Comparison of ENCODE assay signal across 1 cellular context in the genomic region with DNA sequence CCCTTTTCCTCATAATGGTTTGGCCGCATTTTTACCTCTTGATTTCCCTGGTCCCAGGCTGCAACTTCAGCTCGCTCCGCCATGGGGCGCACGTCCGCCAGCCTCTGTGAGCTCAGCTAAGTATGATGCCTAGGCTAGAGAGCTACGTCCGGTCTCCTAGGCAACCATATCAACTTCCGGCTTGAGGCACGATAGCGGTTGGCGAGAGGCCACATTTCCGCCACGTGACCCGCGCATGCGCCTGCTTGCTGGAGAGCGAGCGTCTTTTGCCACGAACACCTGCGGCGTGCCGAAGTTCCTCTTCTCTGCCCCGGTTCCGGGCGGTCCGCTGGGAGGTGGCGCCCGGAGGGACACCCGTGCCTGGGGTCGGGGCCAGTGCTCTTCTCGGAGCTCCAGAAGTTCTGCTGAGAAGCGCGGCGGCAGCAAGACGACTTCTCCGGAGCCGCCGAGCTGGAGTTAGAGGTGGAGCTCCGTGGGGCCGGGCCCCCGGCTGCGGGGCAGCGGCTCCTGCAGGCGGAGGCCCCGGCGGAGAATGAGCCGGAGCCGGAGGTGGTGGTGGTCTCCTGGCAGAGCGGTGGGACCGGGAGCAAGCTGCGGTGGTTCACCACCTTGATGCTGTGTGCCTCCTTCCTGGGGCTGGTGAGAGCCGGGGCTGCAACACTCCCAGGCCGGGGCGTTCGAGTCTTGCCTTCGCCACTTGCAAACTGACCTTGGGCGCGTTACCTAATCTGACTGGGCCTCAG.
A peak's percentile ranks its signal among the peaks of the same experiment; 100 is the strongest.
TF ChIP-seq lines count a peak whose summit lies in the region.

No MANE protein-coding gene starts in this region.

TF ChIP-seq in HepG2, 621 proteins besides CTCF, POLR2A, EP300 and RAD21 (continued from another document and continues in another):
- TF ChIP-seq, protein P1, sequence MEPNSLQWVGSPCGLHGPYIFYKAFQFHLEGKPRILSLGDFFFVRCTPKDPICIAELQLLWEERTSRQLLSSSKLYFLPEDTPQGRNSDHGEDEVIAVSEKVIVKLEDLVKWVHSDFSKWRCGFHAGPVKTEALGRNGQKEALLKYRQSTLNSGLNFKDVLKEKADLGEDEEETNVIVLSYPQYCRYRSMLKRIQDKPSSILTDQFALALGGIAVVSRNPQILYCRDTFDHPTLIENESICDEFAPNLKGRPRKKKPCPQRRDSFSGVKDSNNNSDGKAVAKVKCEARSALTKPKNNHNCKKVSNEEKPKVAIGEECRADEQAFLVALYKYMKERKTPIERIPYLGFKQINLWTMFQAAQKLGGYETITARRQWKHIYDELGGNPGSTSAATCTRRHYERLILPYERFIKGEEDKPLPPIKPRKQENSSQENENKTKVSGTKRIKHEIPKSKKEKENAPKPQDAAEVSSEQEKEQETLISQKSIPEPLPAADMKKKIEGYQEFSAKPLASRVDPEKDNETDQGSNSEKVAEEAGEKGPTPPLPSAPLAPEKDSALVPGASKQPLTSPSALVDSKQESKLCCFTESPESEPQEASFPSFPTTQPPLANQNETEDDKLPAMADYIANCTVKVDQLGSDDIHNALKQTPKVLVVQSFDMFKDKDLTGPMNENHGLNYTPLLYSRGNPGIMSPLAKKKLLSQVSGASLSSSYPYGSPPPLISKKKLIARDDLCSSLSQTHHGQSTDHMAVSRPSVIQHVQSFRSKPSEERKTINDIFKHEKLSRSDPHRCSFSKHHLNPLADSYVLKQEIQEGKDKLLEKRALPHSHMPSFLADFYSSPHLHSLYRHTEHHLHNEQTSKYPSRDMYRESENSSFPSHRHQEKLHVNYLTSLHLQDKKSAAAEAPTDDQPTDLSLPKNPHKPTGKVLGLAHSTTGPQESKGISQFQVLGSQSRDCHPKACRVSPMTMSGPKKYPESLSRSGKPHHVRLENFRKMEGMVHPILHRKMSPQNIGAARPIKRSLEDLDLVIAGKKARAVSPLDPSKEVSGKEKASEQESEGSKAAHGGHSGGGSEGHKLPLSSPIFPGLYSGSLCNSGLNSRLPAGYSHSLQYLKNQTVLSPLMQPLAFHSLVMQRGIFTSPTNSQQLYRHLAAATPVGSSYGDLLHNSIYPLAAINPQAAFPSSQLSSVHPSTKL (CRISPR knock-in tag; IDR thresholded peaks at IDR 0.05), result peak; percentile 69
- TF ChIP-seq ZNF451 (CRISPR knock-in tag; IDR thresholded peaks at IDR 0.05) (0 out of 2 replicates have a peak, but pooled peaks have one; percentile 34), XBP1 (CRISPR knock-in tag; IDR thresholded peaks at IDR 0.05) (no peak), ZKSCAN1 (IDR thresholded peaks at IDR 0.05; ENCODE audit: low read length) (no peak), ADNP (CRISPR knock-in tag; IDR thresholded peaks at IDR 0.05) (peak; percentile 89), ZFAT (CRISPR knock-in tag; conservative IDR thresholded peaks at IDR 0.05) (no peak), MLLT10 (CRISPR knock-in tag; IDR thresholded peaks at IDR 0.05) (no peak), SIN3A (IDR thresholded peaks at IDR 0.05; ENCODE audit: borderline replicate concordance, low read depth, low read length) (peak; percentile 93), HNRNPK (IDR thresholded peaks at IDR 0.05; ENCODE audit: low read depth, low read length, poor library complexity, severe bottlenecking) (no peak), ZNF30 (CRISPR knock-in tag; IDR thresholded peaks at IDR 0.05) (no peak), ARID2 (CRISPR knock-in tag; IDR thresholded peaks at IDR 0.05; ENCODE audit: borderline replicate concordance) (no peak), TARDBP (CRISPR knock-in tag; IDR thresholded peaks at IDR 0.05) (peak; percentile 77), SRSF1 (optimal IDR thresholded peaks at IDR 0.05; ENCODE audit: low read depth, low read length) (no peak), MED8 (CRISPR knock-in tag; IDR thresholded peaks at IDR 0.05; ENCODE audit: insufficient replicate concordance) (no peak), ZNF317 (CRISPR knock-in tag; IDR thresholded peaks at IDR 0.05) (0 out of 2 replicates have a peak, but pooled peaks have one; percentile 46), KLF15 (CRISPR knock-in tag; IDR thresholded peaks at IDR 0.05; ENCODE audit: borderline replicate concordance) (no peak), CCDC6 (CRISPR knock-in tag; IDR thresholded peaks at IDR 0.05) (0 out of 2 replicates have a peak, but pooled peaks have one; percentile 16), ZNF232 (CRISPR knock-in tag; IDR thresholded peaks at IDR 0.05; ENCODE audit: borderline replicate concordance) (no peak), MTF2 (CRISPR knock-in tag; IDR thresholded peaks at IDR 0.05; ENCODE audit: borderline replicate concordance) (peak; percentile 85; the same call in 1 of the 2 replicates), RBM39 (IDR thresholded peaks at IDR 0.05; ENCODE audit: low read depth, low read length, poor library complexity, severe bottlenecking) (no peak), ZSCAN31 (CRISPR knock-in tag; IDR thresholded peaks at IDR 0.05; ENCODE audit: low read depth) (peak; percentile 74; the same call in 1 of the 2 replicates), SNAI1 (CRISPR knock-in tag; IDR thresholded peaks at IDR 0.05; ENCODE audit: borderline replicate concordance) (peak; percentile 69; the same call in 1 of the 2 replicates), AGO1 (IDR thresholded peaks at IDR 0.05; ENCODE audit: low read depth, low read length, poor library complexity, severe bottlenecking) (peak; percentile 57), SIX4 (CRISPR knock-in tag; IDR thresholded peaks at IDR 0.05) (no peak; the same call in 1 of the 2 replicates), SALL2 (CRISPR knock-in tag; IDR thresholded peaks at IDR 0.05) (peak; percentile 64), ARNT2 (CRISPR knock-in tag; IDR thresholded peaks at IDR 0.05; ENCODE audit: low read depth) (peak; percentile 68; the same call in 1 of the 2 replicates), ZNF883 (CRISPR knock-in tag; IDR thresholded peaks at IDR 0.05; ENCODE audit: not compliant biosample characterization) (no peak), SNRNP70 (IDR thresholded peaks at IDR 0.05; ENCODE audit: low read depth, low read length) (no peak), ZNF143 (CRISPR knock-in tag; IDR thresholded peaks at IDR 0.05) (no peak)
- TF ChIP-seq, protein P2, sequence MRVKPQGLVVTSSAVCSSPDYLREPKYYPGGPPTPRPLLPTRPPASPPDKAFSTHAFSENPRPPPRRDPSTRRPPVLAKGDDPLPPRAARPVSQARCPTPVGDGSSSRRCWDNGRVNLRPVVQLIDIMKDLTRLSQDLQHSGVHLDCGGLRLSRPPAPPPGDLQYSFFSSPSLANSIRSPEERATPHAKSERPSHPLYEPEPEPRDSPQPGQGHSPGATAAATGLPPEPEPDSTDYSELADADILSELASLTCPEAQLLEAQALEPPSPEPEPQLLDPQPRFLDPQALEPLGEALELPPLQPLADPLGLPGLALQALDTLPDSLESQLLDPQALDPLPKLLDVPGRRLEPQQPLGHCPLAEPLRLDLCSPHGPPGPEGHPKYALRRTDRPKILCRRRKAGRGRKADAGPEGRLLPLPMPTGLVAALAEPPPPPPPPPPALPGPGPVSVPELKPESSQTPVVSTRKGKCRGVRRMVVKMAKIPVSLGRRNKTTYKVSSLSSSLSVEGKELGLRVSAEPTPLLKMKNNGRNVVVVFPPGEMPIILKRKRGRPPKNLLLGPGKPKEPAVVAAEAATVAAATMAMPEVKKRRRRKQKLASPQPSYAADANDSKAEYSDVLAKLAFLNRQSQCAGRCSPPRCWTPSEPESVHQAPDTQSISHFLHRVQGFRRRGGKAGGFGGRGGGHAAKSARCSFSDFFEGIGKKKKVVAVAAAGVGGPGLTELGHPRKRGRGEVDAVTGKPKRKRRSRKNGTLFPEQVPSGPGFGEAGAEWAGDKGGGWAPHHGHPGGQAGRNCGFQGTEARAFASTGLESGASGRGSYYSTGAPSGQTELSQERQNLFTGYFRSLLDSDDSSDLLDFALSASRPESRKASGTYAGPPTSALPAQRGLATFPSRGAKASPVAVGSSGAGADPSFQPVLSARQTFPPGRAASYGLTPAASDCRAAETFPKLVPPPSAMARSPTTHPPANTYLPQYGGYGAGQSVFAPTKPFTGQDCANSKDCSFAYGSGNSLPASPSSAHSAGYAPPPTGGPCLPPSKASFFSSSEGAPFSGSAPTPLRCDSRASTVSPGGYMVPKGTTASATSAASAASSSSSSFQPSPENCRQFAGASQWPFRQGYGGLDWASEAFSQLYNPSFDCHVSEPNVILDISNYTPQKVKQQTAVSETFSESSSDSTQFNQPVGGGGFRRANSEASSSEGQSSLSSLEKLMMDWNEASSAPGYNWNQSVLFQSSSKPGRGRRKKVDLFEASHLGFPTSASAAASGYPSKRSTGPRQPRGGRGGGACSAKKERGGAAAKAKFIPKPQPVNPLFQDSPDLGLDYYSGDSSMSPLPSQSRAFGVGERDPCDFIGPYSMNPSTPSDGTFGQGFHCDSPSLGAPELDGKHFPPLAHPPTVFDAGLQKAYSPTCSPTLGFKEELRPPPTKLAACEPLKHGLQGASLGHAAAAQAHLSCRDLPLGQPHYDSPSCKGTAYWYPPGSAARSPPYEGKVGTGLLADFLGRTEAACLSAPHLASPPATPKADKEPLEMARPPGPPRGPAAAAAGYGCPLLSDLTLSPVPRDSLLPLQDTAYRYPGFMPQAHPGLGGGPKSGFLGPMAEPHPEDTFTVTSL (CRISPR knock-in tag; IDR thresholded peaks at IDR 0.05; ENCODE audit: borderline replicate concordance), result peak; percentile 63; the same call in 1 of the 2 replicates
- TF ChIP-seq, protein P3, sequence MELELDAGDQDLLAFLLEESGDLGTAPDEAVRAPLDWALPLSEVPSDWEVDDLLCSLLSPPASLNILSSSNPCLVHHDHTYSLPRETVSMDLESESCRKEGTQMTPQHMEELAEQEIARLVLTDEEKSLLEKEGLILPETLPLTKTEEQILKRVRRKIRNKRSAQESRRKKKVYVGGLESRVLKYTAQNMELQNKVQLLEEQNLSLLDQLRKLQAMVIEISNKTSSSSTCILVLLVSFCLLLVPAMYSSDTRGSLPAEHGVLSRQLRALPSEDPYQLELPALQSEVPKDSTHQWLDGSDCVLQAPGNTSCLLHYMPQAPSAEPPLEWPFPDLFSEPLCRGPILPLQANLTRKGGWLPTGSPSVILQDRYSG (CRISPR knock-in tag; IDR thresholded peaks at IDR 0.05), result no peak
- TF ChIP-seq, protein P4, sequence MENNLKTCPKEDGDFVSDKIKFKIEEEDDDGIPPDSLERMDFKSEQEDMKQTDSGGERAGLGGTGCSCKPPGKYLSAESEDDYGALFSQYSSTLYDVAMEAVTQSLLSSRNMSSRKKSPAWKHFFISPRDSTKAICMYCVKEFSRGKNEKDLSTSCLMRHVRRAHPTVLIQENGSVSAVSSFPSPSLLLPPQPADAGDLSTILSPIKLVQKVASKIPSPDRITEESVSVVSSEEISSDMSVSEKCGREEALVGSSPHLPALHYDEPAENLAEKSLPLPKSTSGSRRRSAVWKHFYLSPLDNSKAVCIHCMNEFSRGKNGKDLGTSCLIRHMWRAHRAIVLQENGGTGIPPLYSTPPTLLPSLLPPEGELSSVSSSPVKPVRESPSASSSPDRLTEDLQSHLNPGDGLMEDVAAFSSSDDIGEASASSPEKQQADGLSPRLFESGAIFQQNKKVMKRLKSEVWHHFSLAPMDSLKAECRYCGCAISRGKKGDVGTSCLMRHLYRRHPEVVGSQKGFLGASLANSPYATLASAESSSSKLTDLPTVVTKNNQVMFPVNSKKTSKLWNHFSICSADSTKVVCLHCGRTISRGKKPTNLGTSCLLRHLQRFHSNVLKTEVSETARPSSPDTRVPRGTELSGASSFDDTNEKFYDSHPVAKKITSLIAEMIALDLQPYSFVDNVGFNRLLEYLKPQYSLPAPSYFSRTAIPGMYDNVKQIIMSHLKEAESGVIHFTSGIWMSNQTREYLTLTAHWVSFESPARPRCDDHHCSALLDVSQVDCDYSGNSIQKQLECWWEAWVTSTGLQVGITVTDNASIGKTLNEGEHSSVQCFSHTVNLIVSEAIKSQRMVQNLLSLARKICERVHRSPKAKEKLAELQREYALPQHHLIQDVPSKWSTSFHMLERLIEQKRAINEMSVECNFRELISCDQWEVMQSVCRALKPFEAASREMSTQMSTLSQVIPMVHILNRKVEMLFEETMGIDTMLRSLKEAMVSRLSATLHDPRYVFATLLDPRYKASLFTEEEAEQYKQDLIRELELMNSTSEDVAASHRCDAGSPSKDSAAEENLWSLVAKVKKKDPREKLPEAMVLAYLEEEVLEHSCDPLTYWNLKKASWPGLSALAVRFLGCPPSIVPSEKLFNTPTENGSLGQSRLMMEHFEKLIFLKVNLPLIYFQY (CRISPR knock-in tag; IDR thresholded peaks at IDR 0.05; ENCODE audit: borderline replicate concordance), result peak; percentile 85
- TF ChIP-seq, protein P5, sequence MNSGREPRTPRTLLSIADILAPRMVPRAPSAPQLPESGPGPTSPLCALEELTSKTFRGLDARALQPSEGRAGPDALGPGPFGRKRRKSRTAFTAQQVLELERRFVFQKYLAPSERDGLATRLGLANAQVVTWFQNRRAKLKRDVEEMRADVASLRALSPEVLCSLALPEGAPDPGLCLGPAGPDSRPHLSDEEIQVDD (CRISPR knock-in tag; IDR thresholded peaks at IDR 0.05; ENCODE audit: borderline replicate concordance), result no peak
- TF ChIP-seq, protein P6, sequence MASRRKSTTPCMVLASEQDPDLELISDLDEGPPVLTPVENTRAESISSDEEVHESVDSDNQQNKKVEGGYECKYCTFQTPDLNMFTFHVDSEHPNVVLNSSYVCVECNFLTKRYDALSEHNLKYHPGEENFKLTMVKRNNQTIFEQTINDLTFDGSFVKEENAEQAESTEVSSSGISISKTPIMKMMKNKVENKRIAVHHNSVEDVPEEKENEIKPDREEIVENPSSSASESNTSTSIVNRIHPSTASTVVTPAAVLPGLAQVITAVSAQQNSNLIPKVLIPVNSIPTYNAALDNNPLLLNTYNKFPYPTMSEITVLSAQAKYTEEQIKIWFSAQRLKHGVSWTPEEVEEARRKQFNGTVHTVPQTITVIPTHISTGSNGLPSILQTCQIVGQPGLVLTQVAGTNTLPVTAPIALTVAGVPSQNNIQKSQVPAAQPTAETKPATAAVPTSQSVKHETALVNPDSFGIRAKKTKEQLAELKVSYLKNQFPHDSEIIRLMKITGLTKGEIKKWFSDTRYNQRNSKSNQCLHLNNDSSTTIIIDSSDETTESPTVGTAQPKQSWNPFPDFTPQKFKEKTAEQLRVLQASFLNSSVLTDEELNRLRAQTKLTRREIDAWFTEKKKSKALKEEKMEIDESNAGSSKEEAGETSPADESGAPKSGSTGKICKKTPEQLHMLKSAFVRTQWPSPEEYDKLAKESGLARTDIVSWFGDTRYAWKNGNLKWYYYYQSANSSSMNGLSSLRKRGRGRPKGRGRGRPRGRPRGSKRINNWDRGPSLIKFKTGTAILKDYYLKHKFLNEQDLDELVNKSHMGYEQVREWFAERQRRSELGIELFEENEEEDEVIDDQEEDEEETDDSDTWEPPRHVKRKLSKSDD (CRISPR knock-in tag; IDR thresholded peaks at IDR 0.05; ENCODE audit: low read depth), result no peak
- TF ChIP-seq, protein P7, sequence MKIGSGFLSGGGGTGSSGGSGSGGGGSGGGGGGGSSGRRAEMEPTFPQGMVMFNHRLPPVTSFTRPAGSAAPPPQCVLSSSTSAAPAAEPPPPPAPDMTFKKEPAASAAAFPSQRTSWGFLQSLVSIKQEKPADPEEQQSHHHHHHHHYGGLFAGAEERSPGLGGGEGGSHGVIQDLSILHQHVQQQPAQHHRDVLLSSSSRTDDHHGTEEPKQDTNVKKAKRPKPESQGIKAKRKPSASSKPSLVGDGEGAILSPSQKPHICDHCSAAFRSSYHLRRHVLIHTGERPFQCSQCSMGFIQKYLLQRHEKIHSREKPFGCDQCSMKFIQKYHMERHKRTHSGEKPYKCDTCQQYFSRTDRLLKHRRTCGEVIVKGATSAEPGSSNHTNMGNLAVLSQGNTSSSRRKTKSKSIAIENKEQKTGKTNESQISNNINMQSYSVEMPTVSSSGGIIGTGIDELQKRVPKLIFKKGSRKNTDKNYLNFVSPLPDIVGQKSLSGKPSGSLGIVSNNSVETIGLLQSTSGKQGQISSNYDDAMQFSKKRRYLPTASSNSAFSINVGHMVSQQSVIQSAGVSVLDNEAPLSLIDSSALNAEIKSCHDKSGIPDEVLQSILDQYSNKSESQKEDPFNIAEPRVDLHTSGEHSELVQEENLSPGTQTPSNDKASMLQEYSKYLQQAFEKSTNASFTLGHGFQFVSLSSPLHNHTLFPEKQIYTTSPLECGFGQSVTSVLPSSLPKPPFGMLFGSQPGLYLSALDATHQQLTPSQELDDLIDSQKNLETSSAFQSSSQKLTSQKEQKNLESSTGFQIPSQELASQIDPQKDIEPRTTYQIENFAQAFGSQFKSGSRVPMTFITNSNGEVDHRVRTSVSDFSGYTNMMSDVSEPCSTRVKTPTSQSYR (CRISPR knock-in tag; IDR thresholded peaks at IDR 0.05; ENCODE audit: borderline replicate concordance), result no peak
